ENCODE assay signal across 23 cellular contexts in the genomic region with DNA sequence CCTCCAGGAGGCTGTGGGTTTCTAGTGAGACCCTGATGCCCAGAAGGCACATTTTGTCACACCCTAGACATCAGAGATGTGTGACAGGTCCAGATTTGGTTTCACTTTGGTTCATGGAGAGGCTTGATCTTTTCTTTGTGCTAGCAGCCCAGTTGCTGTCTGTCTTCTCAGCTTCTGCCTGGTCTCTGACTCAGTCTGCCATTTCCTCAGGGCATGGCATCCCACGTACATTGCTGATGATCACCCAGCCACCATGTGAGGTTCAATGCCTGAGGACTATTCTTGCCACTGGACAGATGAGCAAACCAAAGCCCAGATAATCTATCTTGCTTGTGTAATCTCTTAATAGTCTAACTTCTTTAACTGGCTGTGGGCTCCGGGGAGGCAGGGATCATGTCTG.
A peak's percentile ranks its signal among the peaks of the same experiment; 100 is the strongest.
DNase-seq lines count a peak whose midpoint lies in the region; ATAC-seq and TF ChIP-seq lines count a peak whose summit lies in the region.
"Had no signal": no experiment of that assay in that cellular context is flagged by ENCODE, and none has a peak within 500 bp of the region (broad histone marks: within the 10 kb centered on the region; RNA-seq: fewer than 3 reads in every experiment).

No MANE protein-coding gene starts in this region.

- DNase-seq in AG09309 (ENCODE audit: low read depth): peak; percentile 35
- DNase-seq in T1000 (lab: John Stamatoyannopoulos, UW): peak; percentile 37
- DNase-seq in foreskin melanocyte: peak; percentile 66
- DNase-seq in activated CD4-positive, alpha-beta T cell treated with anti-CD3 and anti-CD28 coated beads for 1 hour: no peak
- no peak for DNase-seq in medulla oblongata (ENCODE audit: extremely low spot score)
- no peak for DNase-seq in T-helper 2 cell treated with Interferon-gamma antibody and Interleukin-4, amounts not matched to agents 5 μg/mL and 100 μg/mL, for 36 hours (ENCODE audit: low spot score)
- DNase-seq: activated CD8-positive, alpha-beta T cell treated with anti-CD3 and anti-CD28 coated beads, Interleukin-2, amount 10 ng/mL, durations not matched to agents 7 days and 5 days; activated naive CD4-positive, alpha-beta T cell treated with anti-CD3 and anti-CD28 coated beads, Interleukin-2, amount 50 U/mL, for 16 hours; activated T-cell treated with anti-CD3 and anti-CD28 coated beads, Interleukin-2, amount 50 U/mL, for 24 hours; GF-D8; kidney; natural killer cell; NCI-H524; SHP77 treated with DMSO at 0.1 percent for 48 hours; stimulated activated naive CD4-positive, alpha-beta T cell; T-helper 1 cell had no signal

- no peaks in the 10 kb centered on the region for H3K27me3 ChIP-seq in KMS-11 (ENCODE audit: insufficient read depth, low read depth)

- peaks cover 4% of the 10 kb centered on the region for H3K27me3 Mint-ChIP-seq in T-helper 2 cell treated with Interferon-gamma antibody and Interleukin-4, amounts not matched to agents 5 μg/mL and 100 μg/mL, for 36 hours (ENCODE audit: low read depth)

- H3K4me2 ChIP-seq in KMS-11: no peak overlapping the region; the same call in 1 of the 2 replicates

- no peaks in the 10 kb centered on the region for H3K79me2 ChIP-seq in KMS-11 (ENCODE audit: insufficient read depth, low read depth)

- H3K27ac Mint-ChIP-seq in T-helper 2 cell treated with Interferon-gamma antibody and Interleukin-4, amounts not matched to agents 5 μg/mL and 100 μg/mL, for 36 hours: no peak overlapping the region
- H3K27ac Mint-ChIP-seq: activated CD8-positive, alpha-beta T cell treated with anti-CD3 and anti-CD28 coated beads, Interleukin-2, amount 10 ng/mL, durations not matched to agents 7 days and 5 days; activated T-cell treated with anti-CD3 and anti-CD28 coated beads, Interleukin-2, amount 50 U/mL, for 24 hours; memory B cell; natural killer cell; type B pancreatic cell; WTC11 had no signal

- peak overlapping the region; percentile 9; the same call in 1 of the 2 replicates for H2AFZ ChIP-seq in KMS-11 (ENCODE audit: low read depth)

- no peaks in the 10 kb centered on the region for H3K36me3 Mint-ChIP-seq in T-helper 2 cell treated with Interferon-gamma antibody and Interleukin-4, amounts not matched to agents 5 μg/mL and 100 μg/mL, for 36 hours (ENCODE audit: low read depth)
- H3K36me3 Mint-ChIP-seq: memory B cell, natural killer cell, type B pancreatic cell had no signal

- ATAC-seq in GM19035 (IDR thresholded peaks at IDR 0.05; ENCODE audit: unreplicated experiment): no peak
- ATAC-seq: activated CD8-positive, alpha-beta T cell treated with anti-CD3 and anti-CD28 coated beads, Interleukin-2, amount 10 ng/mL, durations not matched to agents 7 days and 5 days; natural killer cell; WTC11 had no signal

- H3K9ac ChIP-seq in KMS-11: no peak overlapping the region

- H3K4me3 Mint-ChIP-seq in T-helper 2 cell treated with Interferon-gamma antibody and Interleukin-4, amounts not matched to agents 5 μg/mL and 100 μg/mL, for 36 hours: no peak overlapping the region
- H3K4me3 Mint-ChIP-seq: activated CD8-positive, alpha-beta T cell treated with anti-CD3 and anti-CD28 coated beads, Interleukin-2, amount 10 ng/mL, durations not matched to agents 7 days and 5 days; activated T-cell treated with anti-CD3 and anti-CD28 coated beads, Interleukin-2, amount 50 U/mL, for 24 hours; memory B cell; natural killer cell; type B pancreatic cell; WTC11 had no signal

- no peaks in the 10 kb centered on the region for H4K20me1 ChIP-seq in KMS-11 (ENCODE audit: insufficient read depth)

- H3K4me3 ChIP-seq in AG09309 (ENCODE audit: control insufficient read depth, low read depth, low read length) (no peak overlapping the region), KMS-11 (IDR thresholded peaks at IDR 0.05; ENCODE audit: insufficient read depth, low read depth, low read length) (no peak overlapping the region)
- H3K4me3 ChIP-seq: coronary artery had no signal

- no peak for TF ChIP-seq CTCF in AG09309 (IDR thresholded peaks at IDR 0.05; ENCODE audit: control insufficient read depth, insufficient read depth, low read depth, low read length, missing control alignments)
- TF ChIP-seq CTCF in KMS-11 (conservative IDR thresholded peaks at IDR 0.05; ENCODE audit: low read depth, low read length): no peak

- peaks cover 51% of the 10 kb centered on the region for H3K4me1 ChIP-seq in KMS-11 (ENCODE audit: low read depth, poor library complexity, severe bottlenecking)

- peaks cover 9% of the 10 kb centered on the region for H3K9me3 Mint-ChIP-seq in T-helper 2 cell treated with Interferon-gamma antibody and Interleukin-4, amounts not matched to agents 5 μg/mL and 100 μg/mL, for 36 hours
- H3K9me3 Mint-ChIP-seq: type B pancreatic cell had no signal

- 0 out of 2 replicates have a peak overlapping the region, but pooled peaks have one; percentile 6 for H3K27ac ChIP-seq in KMS-11
- H3K27ac ChIP-seq: C4-2B, coronary artery had no signal

- H3K4me1 Mint-ChIP-seq in T-helper 2 cell treated with Interferon-gamma antibody and Interleukin-4, amounts not matched to agents 5 μg/mL and 100 μg/mL, for 36 hours (ENCODE audit: low read depth): peaks cover 4% of the 10 kb centered on the region
- H3K4me1 Mint-ChIP-seq: memory B cell, natural killer cell had no signal

- H3K36me3 ChIP-seq in KMS-11 (ENCODE audit: insufficient read depth): no peaks in the 10 kb centered on the region

Comparison
In these comparisons a context has a peak if more than half of its experiments do, and no peak if none do; other contexts are left out.
1. DNase-seq: peak in AG09309 (single experiment), T1000 (single experiment) and foreskin melanocyte (single experiment); none in activated CD4-positive, alpha-beta T cell treated with anti-CD3 and anti-CD28 coated beads for 1 hour (single experiment), medulla oblongata (single experiment) and T-helper 2 cell treated with Interferon-gamma antibody and Interleukin-4, amounts not matched to agents 5 μg/mL and 100 μg/mL, for 36 hours (single experiment).